20 cellular contexts compared by ENCODE assay signal in genomic region chr7:4186513-4186780, GRCh38.
DNase-seq lines count a peak whose midpoint lies in the region; ATAC-seq, FAIRE-seq and TF ChIP-seq lines count a peak whose summit lies in the region.
"Had no signal": no experiment of that assay in that cellular context is flagged by ENCODE, and none has a peak within 500 bp of the region (broad histone marks: within the 10 kb centered on the region; RNA-seq: fewer than 3 reads in every experiment).

No MANE protein-coding gene starts in this region.

- no peaks in the 10 kb centered on the region for H3K36me3 ChIP-seq in heart right ventricle
- no peaks in the 10 kb centered on the region for H3K36me3 ChIP-seq in H1 (ENCODE audit: control insufficient read depth in 2 of 4, insufficient read depth in 4 of 4, low read length in 3 of 4)
- peaks cover 0 to 1% (median 0%) of the 10 kb centered on the region in 6 donors for H3K36me3 ChIP-seq in spleen
- no peaks in the 10 kb centered on the region for H3K36me3 ChIP-seq in ovary

- no peak overlapping the region for H2BK5ac ChIP-seq in H1 (ENCODE audit: low read depth, low read length)

- TF ChIP-seq POLR2A in H1 (IDR thresholded peaks at IDR 0.05; ENCODE audit: control extremely low read depth in 1 of 2, low read depth in 2 of 2, low read length in 2 of 2) (no peak), spleen (IDR thresholded peaks at IDR 0.05) (no peak), ovary (IDR thresholded peaks at IDR 0.05) (no peak)

- H3K18ac ChIP-seq in H1 (ENCODE audit: extremely low read depth, low read length), result no peak overlapping the region

- H3K27me3 ChIP-seq in heart right ventricle (no peaks in the 10 kb centered on the region), H1 (replicated peaks in 1 of 4; ENCODE audit: control insufficient read depth in 3 of 4, extremely low read depth in 1 of 4, insufficient read depth in 3 of 4, low read length in 3 of 4) (no peaks in the 10 kb centered on the region), spleen (replicated peaks in 1 of 7) (no peaks in the 10 kb centered on the region), ovary (no peaks in the 10 kb centered on the region)

- no peak overlapping the region for H3K23ac ChIP-seq in H1 (ENCODE audit: insufficient read length)

- POLR2A ChIA-PET in H1 (lab: Charles Lee; ENCODE audit: partially characterized antibody), result no interaction called here

- H2BK120ac ChIP-seq in H1 (replicated peaks; ENCODE audit: low read depth, low read length), result no peak overlapping the region

- 95 to 96% methylated on average over 9 of the region's 9 CpGs for WGBS in heart right ventricle, 2 donors
- WGBS in H1 (ENCODE audit: extremely low coverage in 1 of 2, insufficient coverage in 1 of 2, insufficient read length in 1 of 2, insufficient replicate concordance in 2 of 2, low coverage in 1 of 2, low lambda C conversion rate in 2 of 2, missing lambda C conversion rate in 1 of 2), 2 experiments, result 98% methylated on average over 6 of the region's 9 CpGs; no CpG with 5 or more reads in 1 of the 2 experiments
- 80 to 97% (median 92%) methylated on average over 3 to 9 of the region's 9 CpGs for WGBS in spleen, 5 donors
- WGBS in ovary, 3 donors, result 91 to 97% (median 94%) methylated on average over 9 of the region's 9 CpGs

- ATAC-seq in Right ventricle myocardium inferior (no peak), heart right ventricle (no peak)
- ATAC-seq: A549, GM12878 had no signal

- H3K14ac ChIP-seq in H1 (ENCODE audit: insufficient read length), result no peak overlapping the region

- DNase-seq in Right ventricle myocardium inferior (ENCODE audit: missing footprints), result peak; percentile 56
- DNase-seq in heart right ventricle, result no peak
- no peak for DNase-seq in H1 (ENCODE audit: low read depth in 1 of 2, low spot score in 2 of 2)
- no peak for DNase-seq in spleen
- no peak for DNase-seq in HK-2 (ENCODE audit: unreplicated experiment)
- DNase-seq in Kasumi-1 (lab: John Stamatoyannopoulos, UW), result no peak
- no peak for DNase-seq in ovary
- DNase-seq: 8988T; CD4-positive, alpha-beta T cell; CD8-positive, alpha-beta memory T cell; DMS 273 treated with DMSO at 0.1 percent for 48 hours; DMS79; EL; GDM1; GOT3; H7; HCEC 1CT had no signal

- no peaks in the 10 kb centered on the region for H3K79me2 ChIP-seq in H1 (ENCODE audit: control insufficient read depth in 1 of 2, insufficient read depth in 2 of 2, low read length in 2 of 2)

- no peak overlapping the region for H3K9ac ChIP-seq in H1 (replicated peaks in 1 of 4; ENCODE audit: extremely low read depth in 1 of 4, low read depth in 3 of 4, low read length in 3 of 4)

- CTCF ChIA-PET in H1 (lab: Charles Lee; ENCODE audit: partially characterized antibody), result interaction anchor here (1.1 to 1.6 kb wide), 4 partner anchors 9 to 204 kb away, joined by 3 read pairs; no protein-coding TSS in a partner anchor

- no peak overlapping the region for H3K4ac ChIP-seq in H1 (replicated peaks; ENCODE audit: insufficient read length, low read depth, low read length)

- H3K23me2 ChIP-seq in H1 (ENCODE audit: low read depth, low read length), result no peaks in the 10 kb centered on the region

- intact Hi-C loops in Right ventricle myocardium inferior (cut with DNase I) (no loop called here), heart right ventricle (cut with DNase I) (no loop called here), spleen (cut with DNase I; ENCODE audit: low total_unique reads) (no loop called here), ovary (cut with DNase I) (loop anchor here in 1 of 4 donors (5.0 kb wide), 1 partner anchor 104 kb away; no protein-coding TSS in a partner anchor)

- H3K9me3 ChIP-seq in heart right ventricle (no peaks in the 10 kb centered on the region), H1 (ENCODE audit: insufficient read depth in 2 of 2, low read depth in 1 of 2, low read length in 1 of 2) (peaks cover 8% of the 10 kb centered on the region in 2 experiments; a peak in 1 of 4 replicates), spleen (no peaks in the 10 kb centered on the region), ovary (no peaks in the 10 kb centered on the region)

- H3K4me3 ChIP-seq in heart right ventricle (no peak overlapping the region), H1 (ENCODE audit: extremely low read depth in 1 of 4, insufficient read depth in 2 of 4, low read depth in 3 of 4, low read length in 4 of 4) (no peak overlapping the region), spleen (no peak overlapping the region), ovary (no peak overlapping the region)
- H3K4me3 ChIP-seq: A549, GM12878 had no signal

- H2BK15ac ChIP-seq in H1 (ENCODE audit: low read length), result no peak overlapping the region

- no peak for FAIRE-seq in H1 (lab: Jason Lieb, UNC)
- FAIRE-seq: A549, D721Med, GM12878 had no signal

- H2AFZ ChIP-seq in H1 (ENCODE audit: low read length), result no peak overlapping the region

- TF ChIP-seq RAD21 in H1 (IDR thresholded peaks at IDR 0.05 in 1 of 2, conservative IDR thresholded peaks at IDR 0.05 in 1 of 2; ENCODE audit: low read depth in 2 of 2, low read length in 2 of 2), result no peak

- H3K27ac ChIP-seq in heart right ventricle (no peak overlapping the region), H1 (ENCODE audit: low read depth, low read length) (no peak overlapping the region), spleen (peak overlapping the region in 5 of 8 donors; percentile 41 to 73 (median 57)), ovary (peak overlapping the region in 1 of 2 donors; percentile 60)
- H3K27ac ChIP-seq: A549 had no signal

- no peak overlapping the region for H2BK20ac ChIP-seq in H1 (ENCODE audit: low read length)

- peak overlapping the region; percentile 9; the same call in 1 of the 2 replicates for H4K8ac ChIP-seq in H1 (ENCODE audit: extremely low read depth, insufficient read depth, low read length)

- H2AK5ac ChIP-seq in H1 (ENCODE audit: low read depth, low read length), result no peak overlapping the region

- TF ChIP-seq EP300 in H1 (IDR thresholded peaks at IDR 0.05; ENCODE audit: borderline replicate concordance in 1 of 2, low read depth in 2 of 2, low read length in 2 of 2) (no peak), ovary (IDR thresholded peaks at IDR 0.05) (no peak)

- no peak overlapping the region for H3K4me2 ChIP-seq in H1 (ENCODE audit: insufficient read depth in 1 of 2, low read depth in 2 of 2, low read length in 2 of 2)
- H3K4me2 ChIP-seq: A549 had no signal

- H4K91ac ChIP-seq in H1 (replicated peaks; ENCODE audit: insufficient read length, low read length), result no peak overlapping the region

- no peak overlapping the region for H3K56ac ChIP-seq in H1 (replicated peaks; ENCODE audit: insufficient read length, low read depth, low read length)

- H3K4me1 ChIP-seq in heart right ventricle (peaks cover 0 to 5% (median 0%) of the 10 kb centered on the region in 9 donors), H1 (replicated peaks in 1 of 4; ENCODE audit: control insufficient read depth in 3 of 4, insufficient read depth in 4 of 4, low read length in 3 of 4) (peaks cover 0 to 9% (median 5%) of the 10 kb centered on the region in 4 experiments; a peak in 5 of 7 replicates), spleen (peaks cover 0 to 25% (median 9%) of the 10 kb centered on the region in 6 donors), ovary (ENCODE audit: insufficient read depth) (peaks cover 4% of the 10 kb centered on the region)
- H3K4me1 ChIP-seq: A549 had no signal

- no peak for TF ChIP-seq CTCF in heart right ventricle (IDR thresholded peaks at IDR 0.05)
- no peak for TF ChIP-seq CTCF in H1 (IDR thresholded peaks at IDR 0.05; ENCODE audit: control extremely low read depth in 1 of 3, insufficient read depth in 1 of 3, low read depth in 1 of 3, low read length in 3 of 3)
- no peak for TF ChIP-seq CTCF in spleen (IDR thresholded peaks at IDR 0.05 in 8 of 11, conservative IDR thresholded peaks at IDR 0.05 in 3 of 11)
- no peak for TF ChIP-seq CTCF in ovary (IDR thresholded peaks at IDR 0.05)

- no peaks in the 10 kb centered on the region for H4K20me1 ChIP-seq in H1 (replicated peaks in 1 of 2; ENCODE audit: control insufficient read depth in 1 of 2, insufficient read depth in 2 of 2, low read length in 2 of 2)

- no peaks in the 10 kb centered on the region for H3K79me1 ChIP-seq in H1 (ENCODE audit: low read depth, low read length)

- no peak overlapping the region for H4K5ac ChIP-seq in H1 (ENCODE audit: insufficient read length, low read depth, low read length)

- H2BK12ac ChIP-seq in H1 (ENCODE audit: low read depth, low read length), result no peak overlapping the region

TF ChIP-seq in H1, 55 proteins besides CTCF, POLR2A, EP300 and RAD21:
- no peak for TF ChIP-seq SP1 (IDR thresholded peaks at IDR 0.05; ENCODE audit: low read depth, low read length)
- TF ChIP-seq JUN (IDR thresholded peaks at IDR 0.05; ENCODE audit: low read depth, low read length), result no peak
- TF ChIP-seq NANOG (IDR thresholded peaks at IDR 0.05; ENCODE audit: insufficient read depth, low read depth, low read length, poor library complexity, severe bottlenecking), result no peak

Comparison
In these comparisons a context has a peak if more than half of its experiments do, and no peak if none do; other contexts are left out.
1. H3K27ac ChIP-seq: peak in spleen (5 of 8); none in heart right ventricle (0 of 10) and H1 (single experiment).